In the genomic region with DNA sequence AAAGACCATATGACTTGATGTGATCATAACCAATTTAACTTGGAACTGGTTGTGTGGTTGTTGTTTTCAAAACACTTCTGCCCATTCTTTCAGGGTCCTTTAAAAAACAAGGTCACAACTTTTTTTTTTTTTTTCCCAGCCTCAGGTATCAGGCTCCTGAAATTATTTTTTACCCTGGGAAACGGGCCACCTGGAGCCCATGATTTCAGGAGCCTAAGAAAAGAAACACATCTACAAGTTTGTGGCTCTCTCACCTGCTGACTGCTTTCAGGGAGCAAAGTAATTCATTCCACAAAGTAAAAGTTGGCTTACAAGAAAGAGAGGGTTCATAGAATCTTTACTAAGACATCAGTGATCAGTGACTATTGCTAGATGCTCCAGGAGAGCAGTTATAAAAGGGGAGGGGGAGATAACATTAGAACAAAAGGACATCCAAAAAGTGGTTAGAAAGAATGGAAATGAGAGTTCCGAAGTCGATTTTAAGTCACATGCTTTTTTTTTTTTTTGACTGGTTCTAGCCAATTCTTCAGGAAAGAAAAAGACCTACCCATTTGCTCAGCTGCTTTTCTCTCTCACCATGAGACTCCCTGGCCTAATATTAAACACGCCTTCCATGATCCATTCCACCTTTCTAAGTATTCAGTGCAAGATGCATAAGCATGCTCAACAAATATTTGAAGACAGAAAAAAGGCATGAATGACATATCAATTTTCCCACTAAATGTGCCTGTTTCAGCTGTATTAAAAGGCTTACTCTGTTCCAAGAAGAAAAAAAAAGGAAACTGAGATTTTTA, we compare ENCODE assay signal across 35 cellular contexts.
"Had no signal": no experiment of that assay in that cellular context is flagged by ENCODE, and none has a peak within 500 bp of the region (broad histone marks: within the 10 kb centered on the region; RNA-seq: fewer than 3 reads in every experiment).

No MANE protein-coding gene starts in this region.

- H3K27me3 ChIP-seq: MG63 had no signal

- DNase-seq: Karpas-422, Kasumi-1, MG63, MM.1S, MV-4-11, NCI-H1048, NCI-H1092, NCI-H1092 treated with DMSO at 0.1 percent for 48 hours, NCI-H1105, NCI-H1105 treated with DMSO at 0.1 percent for 48 hours, NCI-H1417, NCI-H1417 treated with DMSO at 0.1 percent for 48 hours, NCI-H1436, NCI-H1436 treated with DMSO at 0.1 percent for 48 hours, NCI-H146, NCI-H1694, NCI-H1694 treated with DMSO at 0.1 percent for 48 hours, NCI-H187, NCI-H187 treated with DMSO at 0.1 percent for 48 hours, NCI-H1930, NCI-H2029, NCI-H2029 treated with DMSO at 0.1 percent for 48 hours, NCI-H2081, NCI-H2081 treated with DMSO at 0.1 percent for 48 hours, NCI-H2107, NCI-H2171, NCI-H2171 treated with DMSO at 0.1 percent for 48 hours, NCI-H2227 treated with DMSO at 0.1 percent for 48 hours, NCI-H226, NCI-H345, NCI-H446, NCI-H446 treated with DMSO at 0.1 percent for 48 hours, NCI-H510A, NCI-H510A treated with DMSO at 0.1 percent for 48 hours had no signal

- H3K27ac ChIP-seq: KMS-11 had no signal

- H3K9me3 ChIP-seq: MG63 had no signal

- H3K4me3 ChIP-seq: MG63 had no signal

- H3K36me3 ChIP-seq: MG63 had no signal
